ENCODE assay signal across 7 cellular contexts in genomic region chr1:25998075-25998761, GRCh38. TPM values are rescaled to one million over a fixed set of nuclear protein-coding genes. Genes with fewer than 3 reads are reported as not detected.
A peak's percentile ranks its signal among the peaks of the same experiment; 100 is the strongest.
DNase-seq lines count a peak whose midpoint lies in the region; ATAC-seq and TF ChIP-seq lines count a peak whose summit lies in the region.

No MANE protein-coding gene starts in this region.

- peak; percentile 27 for TF ChIP-seq POLR2A in GM15510 (IDR thresholded peaks at IDR 0.05; ENCODE audit: borderline replicate concordance, extremely low read depth, insufficient read length)

- H3K4me1 Mint-ChIP-seq in T-helper 2 cell treated with Interferon-gamma antibody and Interleukin-4, amounts not matched to agents 5 μg/mL and 100 μg/mL, for 36 hours (ENCODE audit: low read depth) = peaks cover 28% of the 10 kb centered on the region

- H3K36me3 Mint-ChIP-seq in T-helper 2 cell treated with Interferon-gamma antibody and Interleukin-4, amounts not matched to agents 5 μg/mL and 100 μg/mL, for 36 hours (ENCODE audit: low read depth) = peaks cover 2% of the 10 kb centered on the region

- no peaks in the 10 kb centered on the region for H3K36me3 ChIP-seq in hepatocyte (replicated peaks; ENCODE audit: insufficient read depth, low read depth)

- peak overlapping the region; percentile 99 for H2AFZ ChIP-seq in hepatocyte

- no peaks in the 10 kb centered on the region for H3K9me3 Mint-ChIP-seq in T-helper 2 cell treated with Interferon-gamma antibody and Interleukin-4, amounts not matched to agents 5 μg/mL and 100 μg/mL, for 36 hours

- H3K9me2 ChIP-seq in hepatocyte (replicated peaks; ENCODE audit: insufficient read depth) = no peaks in the 10 kb centered on the region

- peaks cover 13% of the 10 kb centered on the region for H3K4me1 ChIP-seq in hepatocyte (ENCODE audit: insufficient read depth)

- WGBS in hepatocyte (ENCODE audit: low lambda C conversion rate, missing lambda C conversion rate) = 3% methylated on average over 34 of the region's 34 CpGs

- H3K27me3 ChIP-seq in hepatocyte = no peaks in the 10 kb centered on the region

- no peaks in the 10 kb centered on the region for H4K20me1 ChIP-seq in hepatocyte (ENCODE audit: insufficient read depth, poor library complexity, severe bottlenecking)

- in situ Hi-C loops in astrocyte of the cerebellum (cut with HindIII; ENCODE audit: low sequenced_read_pairs) = loop anchor here (5.0 kb wide), 2 partner anchors 101 to 166 kb away; no protein-coding TSS in a partner anchor

- peak overlapping the region; percentile 92 for H3K27ac Mint-ChIP-seq in T-helper 2 cell treated with Interferon-gamma antibody and Interleukin-4, amounts not matched to agents 5 μg/mL and 100 μg/mL, for 36 hours

- H3K4me2 ChIP-seq in hepatocyte = peak overlapping the region; percentile 75

- peak overlapping the region; percentile 98 for H3K4me3 Mint-ChIP-seq in T-helper 2 cell treated with Interferon-gamma antibody and Interleukin-4, amounts not matched to agents 5 μg/mL and 100 μg/mL, for 36 hours

- H3K4me3 ChIP-seq in astrocyte of the cerebellum (ENCODE audit: low read depth, low read length) = peak overlapping the region; percentile 61
- no peak overlapping the region for H3K4me3 ChIP-seq in hepatocyte

- H3K27ac ChIP-seq in hepatocyte = peak overlapping the region; percentile 88

- H3K27me3 Mint-ChIP-seq in T-helper 2 cell treated with Interferon-gamma antibody and Interleukin-4, amounts not matched to agents 5 μg/mL and 100 μg/mL, for 36 hours (ENCODE audit: low read depth) = no peaks in the 10 kb centered on the region

- DNase-seq in NCI-H187 (lab: John Stamatoyannopoulos, UW) = peak; percentile 90 to 96
- DNase-seq in T-helper 2 cell treated with Interferon-gamma antibody and Interleukin-4, amounts not matched to agents 5 μg/mL and 100 μg/mL, for 36 hours (ENCODE audit: low spot score) = peak; percentile 95
- peak; percentile 100 for DNase-seq in astrocyte of the cerebellum (ENCODE audit: low read depth)
- peak; percentile 98 for DNase-seq in hepatocyte (ENCODE audit: low spot score)
- peak; percentile 99 for DNase-seq in renal cortical epithelial cell (ENCODE audit: low read depth)

- H3K79me2 ChIP-seq in hepatocyte = peaks cover 17% of the 10 kb centered on the region

- H3K9me3 ChIP-seq in hepatocyte (ENCODE audit: low read depth) = no peaks in the 10 kb centered on the region

- TF ChIP-seq CTCF in astrocyte of the cerebellum (IDR thresholded peaks at IDR 0.05; ENCODE audit: low read depth, low read length, missing control alignments) (peak; percentile 94), hepatocyte (IDR thresholded peaks at IDR 0.05; ENCODE audit: poor library complexity) (peak; percentile 97)

- ATAC-seq in HG02943 (IDR thresholded peaks at IDR 0.05; ENCODE audit: low read depth, unreplicated experiment) = peak; percentile 92

RNA-seq across cellular contexts. Expression of gene PAFAH2, which starts 0.4 kb away (rescaled TPM):
- 19.6 and 24.6 TPM in 2 replicates for total RNA-seq in hepatocyte
- polyA plus RNA-seq in hepatocyte = 22.7 TPM in 2 replicates
- total RNA-seq in renal cortical epithelial cell = 14.8 and 18.5 TPM in 2 replicates

RNA-seq across cellular contexts. Expression of gene EXTL1, which starts 23.4 kb away (rescaled TPM):
- total RNA-seq in hepatocyte = 0.17 and 0.84 TPM in 2 replicates
- polyA plus RNA-seq in hepatocyte = 1.3 and 1.6 TPM in 2 replicates
- 0.05 TPM in 1 of 2 replicates, not detected in the other for total RNA-seq in renal cortical epithelial cell

RNA-seq across cellular contexts. Expression of gene SLC30A2, which starts 47.7 kb away (rescaled TPM):
- total RNA-seq in hepatocyte (1.8 and 6.6 TPM in 2 replicates), renal cortical epithelial cell (1.1 and 1.4 TPM in 2 replicates)
- 4.5 and 4.8 TPM in 2 replicates for polyA plus RNA-seq in hepatocyte
